ENCODE assay signal across 29 cellular contexts in the genomic region with DNA sequence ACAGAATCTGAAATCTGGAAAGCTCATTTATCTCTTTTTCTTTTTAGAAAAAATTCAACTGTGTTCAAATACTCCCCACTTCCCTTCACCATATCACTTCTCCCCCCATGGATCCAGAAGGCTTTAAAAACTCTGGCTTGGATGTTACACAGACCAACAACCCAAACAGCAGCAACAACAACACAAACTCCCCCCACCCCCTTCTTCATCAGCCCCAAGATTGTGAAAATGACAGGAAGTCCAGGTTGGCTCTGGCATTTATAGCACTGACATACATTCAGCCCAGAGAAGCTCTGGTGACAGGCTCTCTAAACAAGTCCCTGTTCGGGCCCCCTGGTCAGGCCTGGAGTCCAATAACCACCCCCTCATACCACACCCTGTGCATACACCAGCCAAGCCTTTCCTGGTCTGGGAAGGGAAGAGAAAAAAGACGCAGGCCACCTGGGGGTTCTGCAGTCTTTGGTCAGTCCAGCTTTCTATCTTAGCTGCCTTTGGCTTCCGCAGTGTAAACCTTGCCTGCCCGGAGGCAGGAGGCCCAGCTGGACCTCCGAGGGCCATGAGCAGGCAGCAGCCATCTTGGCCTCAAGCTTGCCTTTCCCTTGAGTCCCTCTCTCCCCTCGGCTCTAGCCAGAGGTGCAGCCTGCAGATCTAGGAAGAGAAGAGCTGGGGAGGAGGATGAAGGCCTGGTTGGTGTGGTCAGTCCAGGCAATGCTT. TPM values are rescaled to one million over a fixed set of nuclear protein-coding genes. Genes with fewer than 3 reads are reported as not detected.
DNase-seq lines count a peak whose midpoint lies in the region; ATAC-seq, FAIRE-seq and TF ChIP-seq lines count a peak whose summit lies in the region.
"Had no signal": no experiment of that assay in that cellular context is flagged by ENCODE, and none has a peak within 500 bp of the region (broad histone marks: within the 10 kb centered on the region; RNA-seq: fewer than 3 reads in every experiment).

No MANE protein-coding gene starts in this region.

- H3K4me1 ChIP-seq in endodermal cell (ENCODE audit: control insufficient read depth, insufficient read depth, low read length) (peaks cover 15% of the 10 kb centered on the region), mucosa of descending colon (ENCODE audit: low read depth) (peaks cover 37% of the 10 kb centered on the region), transverse colon (peaks cover 0 to 64% (median 45%) of the 10 kb centered on the region in 4 donors), Karpas-422 (ENCODE audit: low read length) (no peaks in the 10 kb centered on the region)
- H3K4me1 ChIP-seq: foreskin keratinocyte had no signal

- H3K27ac Mint-ChIP-seq in activated naive CD8-positive, alpha-beta T cell, result no peak overlapping the region
- H3K27ac Mint-ChIP-seq in activated naive CD8-positive, alpha-beta T cell treated with anti-CD3 and anti-CD28 coated beads for 36 hours, result no peak overlapping the region
- H3K27ac Mint-ChIP-seq in endodermal cell, result no peak overlapping the region
- H3K27ac Mint-ChIP-seq: activated B cell treated with CpG ODN at 0.5 μM for 24 hours; activated CD4-positive, alpha-beta memory T cell treated with anti-CD3 and anti-CD28 coated beads for 36 hours; T-helper 17 cell had no signal

- FAIRE-seq in GM12891 (lab: Jason Lieb, UNC), result no peak

- DNase-seq in activated naive CD8-positive, alpha-beta T cell treated with anti-CD3 and anti-CD28 coated beads for 36 hours, result no peak
- peak; percentile 68 for DNase-seq in endodermal cell
- DNase-seq in mucosa of descending colon, result peak in 2 of 3 donors; percentile 62 to 63
- DNase-seq in transverse colon, result peak; percentile 65
- no peak for DNase-seq in GM12891 (ENCODE audit: insufficient read length, low spot score)
- DNase-seq in Karpas-422, result no peak
- no peak for DNase-seq in cerebellum (ENCODE audit: low spot score)
- DNase-seq: 8988T; activated B cell treated with CpG ODN at 0.5 μM for 24 hours; activated CD4-positive, alpha-beta memory T cell treated with anti-CD3 and anti-CD28 coated beads for 36 hours; activated T-cell treated with anti-CD3 and anti-CD28 coated beads for 4 hours; amniotic stem cell; COR-L47; dorsolateral prefrontal cortex; erythroblast; foreskin keratinocyte; HFFc6; hypothalamus; midbrain; NCI-H1694 treated with DMSO at 0.1 percent for 48 hours; NCI-H345; NCI-H82; OCI-M1; stimulated activated CD4-positive, alpha-beta T cell treated with anti-CD3 and anti-CD28 coated beads, Interleukin-12 subunit alpha, Interleukin-12 subunit beta, amount 100 ng/mL, for 4 hours; T-helper 17 cell had no signal

- TF ChIP-seq EP300 in transverse colon (IDR thresholded peaks at IDR 0.05; ENCODE audit: low read depth), result no peak

- no peak overlapping the region for H2AFZ ChIP-seq in Karpas-422 (ENCODE audit: low read length)

- no peaks in the 10 kb centered on the region for H3K36me3 Mint-ChIP-seq in activated naive CD8-positive, alpha-beta T cell
- H3K36me3 Mint-ChIP-seq in activated naive CD8-positive, alpha-beta T cell treated with anti-CD3 and anti-CD28 coated beads for 36 hours, result no peaks in the 10 kb centered on the region
- H3K36me3 Mint-ChIP-seq in endodermal cell (ENCODE audit: low read depth), result no peaks in the 10 kb centered on the region
- H3K36me3 Mint-ChIP-seq: activated CD4-positive, alpha-beta memory T cell treated with anti-CD3 and anti-CD28 coated beads for 36 hours had no signal

- no peaks in the 10 kb centered on the region for H3K9me2 ChIP-seq in Karpas-422 (replicated peaks; ENCODE audit: insufficient read depth, low read length)

- in situ Hi-C loops in transverse colon (cut with MboI; ENCODE audit: low pct_ligation_motif_present in 1 of 4, low pct_unique_long_range_greater_than_20kb in 1 of 4, low sequenced_read_pairs in 3 of 4), result no loop called here

- H3K4me3 ChIP-seq in endodermal cell (ENCODE audit: low read length), result no peak overlapping the region
- H3K4me3 ChIP-seq in mucosa of descending colon, result no peak overlapping the region
- peak overlapping the region in 2 of 4 donors; percentile 19 to 72 for H3K4me3 ChIP-seq in transverse colon
- H3K4me3 ChIP-seq in Karpas-422 (ENCODE audit: low read length), result no peak overlapping the region

- peak overlapping the region; percentile 38 for H3K4me3 Mint-ChIP-seq in activated naive CD8-positive, alpha-beta T cell
- H3K4me3 Mint-ChIP-seq in activated naive CD8-positive, alpha-beta T cell treated with anti-CD3 and anti-CD28 coated beads for 36 hours, result no peak overlapping the region
- no peak overlapping the region for H3K4me3 Mint-ChIP-seq in endodermal cell
- H3K4me3 Mint-ChIP-seq: activated CD4-positive, alpha-beta memory T cell treated with anti-CD3 and anti-CD28 coated beads for 36 hours had no signal

- H3K4me2 ChIP-seq in Karpas-422 (ENCODE audit: low read depth, low read length, poor library complexity, severe bottlenecking), result no peak overlapping the region

- H3K27me3 ChIP-seq in endodermal cell (ENCODE audit: control insufficient read depth, insufficient read depth, low read length, poor library complexity, severe bottlenecking) (peaks cover 100% of the 10 kb centered on the region), transverse colon (peaks cover 95% of the 10 kb centered on the region), Karpas-422 (ENCODE audit: low read length) (no peaks in the 10 kb centered on the region)

- H3K27ac ChIP-seq in endodermal cell (ENCODE audit: low read depth, low read length) (no peak overlapping the region), transverse colon (peak overlapping the region; percentile 75 to 97 (median 92)), Karpas-422 (ENCODE audit: low read length) (no peak overlapping the region)
- H3K27ac ChIP-seq: dorsolateral prefrontal cortex, foreskin keratinocyte had no signal

- TF ChIP-seq POLR2A in transverse colon (IDR thresholded peaks at IDR 0.05) (peak; percentile 64), GM12891 (IDR thresholded peaks at IDR 0.05; ENCODE audit: low read depth, low read length) (no peak)

- intact Hi-C loops in mucosa of descending colon (cut with DNase I, micrococcal nuclease) (no loop called here), transverse colon (cut with DNase I; ENCODE audit: low total_unique reads) (no loop called here)

- TF ChIP-seq CTCF in endodermal cell (conservative IDR thresholded peaks at IDR 0.05) (no peak), mucosa of descending colon (IDR thresholded peaks at IDR 0.05) (no peak), transverse colon (IDR thresholded peaks at IDR 0.05) (no peak)

- no peaks in the 10 kb centered on the region for H4K20me1 ChIP-seq in Karpas-422 (ENCODE audit: insufficient read depth, low read depth, low read length)

- H3K9me3 ChIP-seq in endodermal cell (ENCODE audit: control insufficient read depth, low read length), result no peaks in the 10 kb centered on the region
- H3K9me3 ChIP-seq in mucosa of descending colon, result no peaks in the 10 kb centered on the region
- H3K9me3 ChIP-seq in transverse colon, result no peaks in the 10 kb centered on the region
- H3K9me3 ChIP-seq in Karpas-422 (ENCODE audit: low read length), result no peaks in the 10 kb centered on the region

- H3K36me3 ChIP-seq in endodermal cell (ENCODE audit: control insufficient read depth, insufficient read depth, low read length) (no peaks in the 10 kb centered on the region), mucosa of descending colon (ENCODE audit: low read depth) (no peaks in the 10 kb centered on the region), transverse colon (no peaks in the 10 kb centered on the region), Karpas-422 (ENCODE audit: insufficient read depth, low read length) (no peaks in the 10 kb centered on the region)

- peaks cover 14% of the 10 kb centered on the region for H3K4me1 Mint-ChIP-seq in activated naive CD8-positive, alpha-beta T cell (ENCODE audit: low read depth)
- peaks cover 11% of the 10 kb centered on the region for H3K4me1 Mint-ChIP-seq in activated naive CD8-positive, alpha-beta T cell treated with anti-CD3 and anti-CD28 coated beads for 36 hours
- H3K4me1 Mint-ChIP-seq in endodermal cell, result peaks cover 29% of the 10 kb centered on the region

- H3K9ac ChIP-seq in endodermal cell (ENCODE audit: extremely low read depth, low read length, poor library complexity, severe bottlenecking) (no peak overlapping the region), Karpas-422 (ENCODE audit: low read length) (no peak overlapping the region)

- no peaks in the 10 kb centered on the region for H3K9me3 Mint-ChIP-seq in activated naive CD8-positive, alpha-beta T cell (ENCODE audit: low read depth)
- no peaks in the 10 kb centered on the region for H3K9me3 Mint-ChIP-seq in activated naive CD8-positive, alpha-beta T cell treated with anti-CD3 and anti-CD28 coated beads for 36 hours
- H3K9me3 Mint-ChIP-seq in endodermal cell, result no peaks in the 10 kb centered on the region
- H3K9me3 Mint-ChIP-seq: activated B cell treated with CpG ODN at 0.5 μM for 24 hours; activated CD4-positive, alpha-beta memory T cell treated with anti-CD3 and anti-CD28 coated beads for 36 hours; HFFc6 had no signal

- H3K79me2 ChIP-seq in Karpas-422 (ENCODE audit: low read length), result no peaks in the 10 kb centered on the region

- ATAC-seq in mucosa of descending colon, result peak; percentile 44
- ATAC-seq: foreskin keratinocyte, T-helper 17 cell had no signal

- peaks cover 44% of the 10 kb centered on the region for H3K27me3 Mint-ChIP-seq in activated naive CD8-positive, alpha-beta T cell
- peaks cover 92% of the 10 kb centered on the region for H3K27me3 Mint-ChIP-seq in activated naive CD8-positive, alpha-beta T cell treated with anti-CD3 and anti-CD28 coated beads for 36 hours
- peaks cover 99% of the 10 kb centered on the region for H3K27me3 Mint-ChIP-seq in endodermal cell (ENCODE audit: insufficient read depth)

- WGBS in endodermal cell (ENCODE audit: insufficient coverage in 1 of 2, insufficient read length in 1 of 2), 2 experiments, result 19 to 37% methylated on average over 2 to 6 of the region's 6 CpGs
- WGBS in transverse colon (ENCODE audit: low coverage in 1 of 2), 2 donors, result 40% methylated on average over 6 of the region's 6 CpGs; no CpG with 5 or more reads in 1 of the 2 donors

RNA-seq across cellular contexts. Expression of gene CDX2, which starts 6.8 kb away (rescaled TPM):
- not detected for total RNA-seq in activated naive CD8-positive, alpha-beta T cell treated with anti-CD3 and anti-CD28 coated beads for 36 hours
- total RNA-seq in endodermal cell (not detected), mucosa of descending colon (100 to 1,000 TPM; 113 to 349 (median 240) TPM), transverse colon (100 to 1,000 TPM; 119 to 199 (median 136) TPM), cerebellum (not detected)
- polyA plus RNA-seq in endodermal cell (2013, experiment 1 of 2), result 1.0 TPM
- 0.58 TPM for polyA plus RNA-seq in endodermal cell (2013, experiment 2 of 2)
- not detected for polyA plus RNA-seq in GM12891 (2012; ENCODE audit: low read depth, missing spikeins)
- not detected in 2 replicates for total RNA-seq in Karpas-422 (2014; rRNA removed; shearing (Covaris generic); ENCODE audit: low replicate concordance)
- total RNA-seq: activated B cell treated with CpG ODN at 0.5 μM for 24 hours; activated CD4-positive, alpha-beta memory T cell treated with anti-CD3 and anti-CD28 coated beads for 36 hours; Daoy; foreskin keratinocyte; HFFc6; renal cortical epithelial cell; T-helper 17 cell; urinary bladder had no signal
- polyA plus RNA-seq: foreskin keratinocyte, urinary bladder had no signal

RNA-seq across cellular contexts. Expression of gene URAD, which starts 26.2 kb away (rescaled TPM):
- total RNA-seq in activated naive CD8-positive, alpha-beta T cell treated with anti-CD3 and anti-CD28 coated beads for 36 hours, result not detected
- total RNA-seq in endodermal cell, result not detected
- polyA plus RNA-seq in endodermal cell (2013, experiment 1 of 2), result 0.50 TPM
- 0.50 TPM for polyA plus RNA-seq in endodermal cell (2013, experiment 2 of 2)
- total RNA-seq in mucosa of descending colon, result 10 to 100 TPM; 17.9 to 62.9 (median 23.9) TPM
- total RNA-seq in transverse colon, result 100 to 1,000 TPM; 124 to 265 (median 168) TPM
- polyA plus RNA-seq in GM12891 (2012; ENCODE audit: low read depth, missing spikeins), result not detected
- not detected in 2 replicates for total RNA-seq in Karpas-422 (2014; rRNA removed; shearing (Covaris generic); ENCODE audit: low replicate concordance)
- not detected for total RNA-seq in cerebellum
- total RNA-seq: activated B cell treated with CpG ODN at 0.5 μM for 24 hours; activated CD4-positive, alpha-beta memory T cell treated with anti-CD3 and anti-CD28 coated beads for 36 hours; Daoy; foreskin keratinocyte; HFFc6; renal cortical epithelial cell; T-helper 17 cell; urinary bladder had no signal
- polyA plus RNA-seq: foreskin keratinocyte, urinary bladder had no signal

RNA-seq across cellular contexts. Expression of gene PDX1, which starts 42.5 kb away (rescaled TPM):
- total RNA-seq in activated naive CD8-positive, alpha-beta T cell treated with anti-CD3 and anti-CD28 coated beads for 36 hours, result not detected
- total RNA-seq in endodermal cell, result not detected
- polyA plus RNA-seq in endodermal cell (2013, experiment 1 of 2), result not detected
- not detected for polyA plus RNA-seq in endodermal cell (2013, experiment 2 of 2)
- total RNA-seq in mucosa of descending colon, result 1 to 10 TPM in 1 of 3 donors, under 1 TPM in 1, not detected in 1; 0.72 to 1.5 TPM
- under 1 TPM in 1 of 4 donors, not detected in 3; 0.16 TPM for total RNA-seq in transverse colon
- polyA plus RNA-seq in GM12891 (2012; ENCODE audit: low read depth, missing spikeins), result not detected
- total RNA-seq in Karpas-422 (2014; rRNA removed; shearing (Covaris generic); ENCODE audit: low replicate concordance), result not detected in 2 replicates
- not detected for total RNA-seq in cerebellum
- total RNA-seq: activated B cell treated with CpG ODN at 0.5 μM for 24 hours; activated CD4-positive, alpha-beta memory T cell treated with anti-CD3 and anti-CD28 coated beads for 36 hours; Daoy; dorsolateral prefrontal cortex; foreskin keratinocyte; HFFc6; renal cortical epithelial cell; T-helper 17 cell; urinary bladder had no signal
- polyA plus RNA-seq: foreskin keratinocyte, urinary bladder had no signal

Comparison
In these comparisons a context has a peak if more than half of its experiments do, and no peak if none do; other contexts are left out.
1. DNase-seq: peak in endodermal cell (single experiment), mucosa of descending colon (2 of 3) and transverse colon (single experiment); none in activated naive CD8-positive, alpha-beta T cell treated with anti-CD3 and anti-CD28 coated beads for 36 hours (single experiment), GM12891 (single experiment), Karpas-422 (single experiment) and cerebellum (single experiment).
2. H3K27ac ChIP-seq: peak in transverse colon (4 of 4); none in endodermal cell (single experiment) and Karpas-422 (single experiment).
3. RNA of gene CDX2, which starts 6.8 kb away (total RNA-seq): 113 to 349 TPM in mucosa of descending colon and 119 to 199 TPM in transverse colon; not detected in cerebellum (single experiment), not detected in endodermal cell, not detected in activated naive CD8-positive, alpha-beta T cell treated with anti-CD3 and anti-CD28 coated beads for 36 hours and not detected in Karpas-422; every median in the first group is over 10 times any median in the second.
4. RNA of gene URAD, which starts 26.2 kb away (total RNA-seq): 124 to 265 TPM in transverse colon and 17.9 to 62.9 TPM in mucosa of descending colon; not detected in activated naive CD8-positive, alpha-beta T cell treated with anti-CD3 and anti-CD28 coated beads for 36 hours, not detected in endodermal cell, not detected in Karpas-422 and not detected in cerebellum (single experiment); every median in the first group is over 10 times any median in the second.